ENCODE assay signal across 10 cellular contexts in the genomic region with DNA sequence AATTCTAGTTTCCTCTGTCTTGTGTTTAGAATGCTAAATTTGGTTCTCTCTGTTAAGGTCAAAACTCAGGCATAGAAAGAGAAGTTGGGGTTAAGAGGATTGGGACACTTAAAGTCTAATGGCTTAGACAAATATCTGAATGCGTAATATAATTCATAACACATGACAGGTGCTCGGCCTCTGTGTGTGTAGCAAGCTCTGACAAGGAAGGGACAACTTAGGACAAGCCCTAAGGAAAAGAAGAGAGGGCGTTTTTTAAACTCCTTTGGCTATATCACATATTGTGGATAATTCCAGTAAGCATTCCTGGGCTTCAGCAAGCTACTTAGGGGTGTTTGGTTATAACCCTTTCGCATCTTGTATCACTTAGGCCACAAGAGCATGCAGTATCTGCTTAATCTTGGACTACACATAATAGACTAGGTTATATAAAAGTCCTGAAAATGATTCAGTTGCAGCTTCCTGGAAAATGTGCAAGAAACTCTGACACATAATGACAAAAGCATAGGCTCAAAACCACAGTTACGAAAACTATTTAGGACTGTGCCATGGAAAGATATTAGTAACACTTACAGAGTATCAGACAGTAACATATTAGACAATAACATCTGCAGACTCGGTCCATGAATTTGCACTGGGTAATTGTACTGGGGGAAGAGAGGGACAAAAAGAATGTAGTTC. TPM values are rescaled to one million over a fixed set of nuclear protein-coding genes. Genes with fewer than 3 reads are reported as not detected.
DNase-seq lines count a peak whose midpoint lies in the region; ATAC-seq and TF ChIP-seq lines count a peak whose summit lies in the region.
"Had no signal": no experiment of that assay in that cellular context is flagged by ENCODE, and none has a peak within 500 bp of the region (broad histone marks: within the 10 kb centered on the region; RNA-seq: fewer than 3 reads in every experiment).

No MANE protein-coding gene starts in this region.

- DNase-seq in SKM-1 treated with dmso at 0.1 percent for 144 hours (lab: John Stamatoyannopoulos, UW; ENCODE audit: unreplicated experiment), result peak; percentile 6
- no peak for DNase-seq in SKM-1 (lab: John Stamatoyannopoulos, UW; ENCODE audit: unreplicated experiment)
- DNase-seq in Panc1 (ENCODE audit: low read depth, low spot score), result peak; percentile 87
- DNase-seq in esophagus squamous epithelium (lab: John Stamatoyannopoulos, UW), result no peak
- no peak for DNase-seq in stimulated activated effector memory CD8-positive, alpha-beta T cell treated with anti-CD3 and anti-CD28 coated beads, Interleukin-12 subunit alpha, Interleukin-12 subunit beta, amount 100 ng/mL, for 72 hours (ENCODE audit: low spot score in 2 of 2)
- no peak for DNase-seq in NK-92 treated with Interleukin-12 subunit alpha and Interleukin-12 subunit beta, amount 100 ng/mL, for 24 hours (lab: John Stamatoyannopoulos, UW)
- DNase-seq in NCI-H2081 treated with DMSO at 0.1 percent for 48 hours (lab: John Stamatoyannopoulos, UW), result no peak
- DNase-seq: NCI-H510A treated with DMSO at 0.1 percent for 48 hours had no signal

- intact Hi-C loops in Panc1 (cut with micrococcal nuclease; ENCODE audit: unreplicated experiment) (no loop called here), esophagus squamous epithelium (cut with DNase I) (no loop called here)

- TF ChIP-seq CTCF in Panc1 (IDR thresholded peaks at IDR 0.05) (no peak), esophagus squamous epithelium (IDR thresholded peaks at IDR 0.05) (no peak)

- in situ Hi-C loops in Panc1 (cut with HindIII; ENCODE audit: low pct_unique_long_range_greater_than_20kb, low sequenced_read_pairs), result no loop called here

- H3K36me3 ChIP-seq in Panc1 (ENCODE audit: control insufficient read depth, insufficient read depth, low read length) (no peaks in the 10 kb centered on the region), esophagus squamous epithelium (no peaks in the 10 kb centered on the region)

- H3K27ac ChIP-seq in Panc1 (ENCODE audit: low read length) (no peak overlapping the region), esophagus squamous epithelium (peak overlapping the region; percentile 48 to 75 (median 70))
- H3K27ac ChIP-seq: 22Rv1 had no signal

- CTCF ChIA-PET in Panc1 (lab: Charles Lee), result no interaction called here

- no peak overlapping the region for H3K27ac Mint-ChIP-seq in stimulated activated effector memory CD8-positive, alpha-beta T cell treated with anti-CD3 and anti-CD28 coated beads, Interleukin-12 subunit alpha, Interleukin-12 subunit beta, amount 100 ng/mL, for 72 hours

- H3K9me3 ChIP-seq in Panc1 (ENCODE audit: control insufficient read depth, insufficient read depth, low read depth, low read length) (no peaks in the 10 kb centered on the region), esophagus squamous epithelium (no peaks in the 10 kb centered on the region)

- peaks cover 12% of the 10 kb centered on the region for H3K4me1 Mint-ChIP-seq in stimulated activated effector memory CD8-positive, alpha-beta T cell treated with anti-CD3 and anti-CD28 coated beads, Interleukin-12 subunit alpha, Interleukin-12 subunit beta, amount 100 ng/mL, for 72 hours

- no TSS peak for BruUV-seq in Panc1 (replicated peaks; lab: Mats Ljungman, UMichigan)

- H3K27me3 ChIP-seq in Panc1 (ENCODE audit: control insufficient read depth, insufficient read depth, low read length) (no peaks in the 10 kb centered on the region), esophagus squamous epithelium (no peaks in the 10 kb centered on the region)

- WGBS in esophagus squamous epithelium, 2 donors, result 26% methylated on average over 6 of the region's 6 CpGs

- peaks cover 6% of the 10 kb centered on the region; the same call in 1 of the 2 replicates for H3K4me1 ChIP-seq in Panc1 (ENCODE audit: control insufficient read depth, insufficient read depth, low read length)
- peaks cover 6 to 41% (median 7%) of the 10 kb centered on the region in 3 donors for H3K4me1 ChIP-seq in esophagus squamous epithelium

- POLR2A ChIA-PET in Panc1 (lab: Charles Lee), result no interaction called here

- no peaks in the 10 kb centered on the region for H3K9me3 Mint-ChIP-seq in stimulated activated effector memory CD8-positive, alpha-beta T cell treated with anti-CD3 and anti-CD28 coated beads, Interleukin-12 subunit alpha, Interleukin-12 subunit beta, amount 100 ng/mL, for 72 hours

- no peak overlapping the region for H3K4me3 Mint-ChIP-seq in stimulated activated effector memory CD8-positive, alpha-beta T cell treated with anti-CD3 and anti-CD28 coated beads, Interleukin-12 subunit alpha, Interleukin-12 subunit beta, amount 100 ng/mL, for 72 hours

- no peak for TF ChIP-seq POLR2A in esophagus squamous epithelium (IDR thresholded peaks at IDR 0.05)

- peaks cover 8% of the 10 kb centered on the region for H3K36me3 Mint-ChIP-seq in stimulated activated effector memory CD8-positive, alpha-beta T cell treated with anti-CD3 and anti-CD28 coated beads, Interleukin-12 subunit alpha, Interleukin-12 subunit beta, amount 100 ng/mL, for 72 hours

- ATAC-seq in Panc1, result peak; percentile 85
- peak; percentile 81 for ATAC-seq in stimulated activated effector memory CD8-positive, alpha-beta T cell treated with anti-CD3 and anti-CD28 coated beads, Interleukin-12 subunit alpha, Interleukin-12 subunit beta, amount 100 ng/mL, for 72 hours
- ATAC-seq in HG03280 (IDR thresholded peaks at IDR 0.05; ENCODE audit: unreplicated experiment), result no peak

- H3K4me3 ChIP-seq in Panc1 (ENCODE audit: low read depth in 2 of 2, low read length in 2 of 2) (no peak overlapping the region), esophagus squamous epithelium (no peak overlapping the region)

RNA-seq across cellular contexts. Expression of a gene that starts 16.0 kb away (rescaled TPM):
- total RNA-seq in Panc1 (2021; ENCODE audit: unreplicated experiment) (31.1 TPM), esophagus squamous epithelium (10 to 100 TPM; 33.9 to 44.3 (median 37.1) TPM)
- 16.3 TPM for polyA plus RNA-seq in Panc1 (2012; ENCODE audit: insufficient read length)

Comparison
In these comparisons a context has a peak if more than half of its experiments do, and no peak if none do; other contexts are left out.
1. DNase-seq: peak in SKM-1 treated with dmso at 0.1 percent for 144 hours (single experiment) and Panc1 (single experiment); none in SKM-1 (single experiment), esophagus squamous epithelium (single experiment), stimulated activated effector memory CD8-positive, alpha-beta T cell treated with anti-CD3 and anti-CD28 coated beads, Interleukin-12 subunit alpha, Interleukin-12 subunit beta, amount 100 ng/mL, for 72 hours (0 of 2), NK-92 treated with Interleukin-12 subunit alpha and Interleukin-12 subunit beta, amount 100 ng/mL, for 24 hours (single experiment) and NCI-H2081 treated with DMSO at 0.1 percent for 48 hours (single experiment).